Comparison of ENCODE assay signal across 14 cellular contexts in genomic region chr19:4414800-4415251, GRCh38. TPM values are rescaled to one million over a fixed set of nuclear protein-coding genes. Genes with fewer than 3 reads are reported as not detected.
DNase-seq lines count a peak whose midpoint lies in the region; ATAC-seq and TF ChIP-seq lines count a peak whose summit lies in the region.
"Had no signal": no experiment of that assay in that cellular context is flagged by ENCODE, and none has a peak within 500 bp of the region (broad histone marks: within the 10 kb centered on the region; RNA-seq: fewer than 3 reads in every experiment).

No MANE protein-coding gene starts in this region.

- H3K9me3 ChIP-seq in fibroblast of lung (ENCODE audit: control insufficient read depth, insufficient read depth, low read depth, low read length): no peaks in the 10 kb centered on the region
- no peaks in the 10 kb centered on the region for H3K9me3 ChIP-seq in neural progenitor cell (ENCODE audit: low read depth)
- H3K9me3 ChIP-seq: upper lobe of left lung had no signal

- no peaks in the 10 kb centered on the region for H3K27me3 ChIP-seq in fibroblast of lung (ENCODE audit: control insufficient read depth, insufficient read depth, low read length)
- H3K27me3 ChIP-seq in neural progenitor cell: no peaks in the 10 kb centered on the region
- H3K27me3 ChIP-seq: upper lobe of left lung had no signal

- H3K4me2 ChIP-seq in fibroblast of lung (ENCODE audit: extremely low read depth, insufficient read depth, low read length) (peak overlapping the region; percentile 61), neural progenitor cell (peak overlapping the region; percentile 83)

- H3K27ac Mint-ChIP-seq in neural progenitor cell: peak overlapping the region; percentile 95
- H3K27ac Mint-ChIP-seq: activated B cell treated with CpG ODN at 0.5 μM for 24 hours had no signal

- TF ChIP-seq CTCF in AG09319 (IDR thresholded peaks at IDR 0.05; ENCODE audit: low read depth, low read length) (peak; percentile 14), fibroblast of lung (conservative IDR thresholded peaks at IDR 0.05 in 1 of 2, IDR thresholded peaks at IDR 0.05 in 1 of 2; ENCODE audit: low read depth in 1 of 2, low read length in 2 of 2) (peak in 1 of 2 donors; percentile 16), neural progenitor cell (IDR thresholded peaks at IDR 0.05) (no peak)

- H3K27ac ChIP-seq in fibroblast of lung (ENCODE audit: insufficient read depth, low read length): peak overlapping the region; percentile 40
- peak overlapping the region; percentile 98 for H3K27ac ChIP-seq in neural progenitor cell

- H3K4me1 ChIP-seq in fibroblast of lung (ENCODE audit: control insufficient read depth, extremely low read depth, insufficient read depth, low read length) (peaks cover 8% of the 10 kb centered on the region), neural progenitor cell (peaks cover 33% of the 10 kb centered on the region)
- H3K4me1 ChIP-seq: upper lobe of left lung had no signal

- peaks cover 10% of the 10 kb centered on the region for H3K79me2 ChIP-seq in fibroblast of lung (ENCODE audit: control insufficient read depth, insufficient read depth, low read length)
- H3K79me2 ChIP-seq in neural progenitor cell (ENCODE audit: low read depth): peaks cover 96% of the 10 kb centered on the region

- H3K9ac ChIP-seq in fibroblast of lung (ENCODE audit: insufficient read depth, low read length) (no peak overlapping the region), neural progenitor cell (no peak overlapping the region)

- H3K9me3 Mint-ChIP-seq in neural progenitor cell: no peaks in the 10 kb centered on the region
- H3K9me3 Mint-ChIP-seq: activated B cell treated with CpG ODN at 0.5 μM for 24 hours had no signal

- H3K36me3 Mint-ChIP-seq in neural progenitor cell: peaks cover 22% of the 10 kb centered on the region

- peaks cover 59% of the 10 kb centered on the region for H3F3A ChIP-seq in neural progenitor cell (ENCODE audit: low read depth)

- peak overlapping the region in 2 of 4 experiments; percentile 21 to 36 for H3K4me3 ChIP-seq in fibroblast of lung (replicated peaks in 1 of 4; ENCODE audit: control extremely low read depth in 1 of 4, insufficient read depth in 1 of 4, low read depth in 3 of 4, low read length in 4 of 4)
- peak overlapping the region; percentile 39 for H3K4me3 ChIP-seq in neural progenitor cell
- H3K4me3 ChIP-seq: upper lobe of left lung had no signal

- H3K4me3 Mint-ChIP-seq in neural progenitor cell: peak overlapping the region; percentile 78
- H3K4me3 Mint-ChIP-seq: activated B cell treated with CpG ODN at 0.5 μM for 24 hours had no signal

- DNase-seq in AG09319 (ENCODE audit: extremely low read depth, low read depth): no peak
- peak; percentile 60 for DNase-seq in NCI-H524 treated with DMSO at 0.1 percent for 48 hours (lab: John Stamatoyannopoulos, UW)
- DNase-seq in fibroblast of lung (ENCODE audit: low read depth in 2 of 2): peak; percentile 12 to 71
- peak; percentile 81 for DNase-seq in neural progenitor cell (ENCODE audit: low spot score)
- no peak for DNase-seq in NCI-H2196 treated with DMSO at 0.1 percent for 48 hours (lab: John Stamatoyannopoulos, UW; ENCODE audit: unreplicated experiment)
- DNase-seq in NCI-H446 treated with DMSO at 0.1 percent for 48 hours (lab: John Stamatoyannopoulos, UW): no peak
- no peak for DNase-seq in activated CD4-positive, alpha-beta T cell treated with anti-CD3 and anti-CD28 coated beads, Interleukin-2, amount 50 U/mL, for 48 hours
- DNase-seq: activated B cell treated with CpG ODN at 0.5 μM for 24 hours, DMS79 treated with DMSO at 0.1 percent for 48 hours, GOT3, NCI-H1417, NCI-H748 treated with DMSO at 0.1 percent for 48 hours, upper lobe of left lung had no signal

- no peak for ATAC-seq in GM21786 (IDR thresholded peaks at IDR 0.05; ENCODE audit: unreplicated experiment)

- peaks cover 32% of the 10 kb centered on the region for H3K4me1 Mint-ChIP-seq in neural progenitor cell
- H3K4me1 Mint-ChIP-seq: activated B cell treated with CpG ODN at 0.5 μM for 24 hours had no signal

- H2AFZ ChIP-seq in fibroblast of lung (ENCODE audit: low read length) (no peak overlapping the region), neural progenitor cell (replicated peaks) (no peak overlapping the region)

- H3K27me3 Mint-ChIP-seq in neural progenitor cell (ENCODE audit: insufficient read depth, low read depth): no peaks in the 10 kb centered on the region
- H3K27me3 Mint-ChIP-seq: activated B cell treated with CpG ODN at 0.5 μM for 24 hours had no signal

- H4K20me1 ChIP-seq in fibroblast of lung (ENCODE audit: control insufficient read depth, extremely low read depth, insufficient read depth, low read length) (no peaks in the 10 kb centered on the region), neural progenitor cell (ENCODE audit: low read depth) (peaks cover 85% of the 10 kb centered on the region)

- H3K36me3 ChIP-seq in fibroblast of lung (ENCODE audit: control insufficient read depth, insufficient read depth, low read length) (peaks cover 5% of the 10 kb centered on the region), neural progenitor cell (no peaks in the 10 kb centered on the region)

RNA-seq across cellular contexts. Expression of gene CHAF1A, which starts 12.4 kb away (rescaled TPM):
- total RNA-seq in fibroblast of lung (3.9 and 5.9 TPM in 2 replicates), neural progenitor cell (ENCODE audit: low replicate concordance) (37.5 and 82.1 TPM in 2 replicates)
- 5.9 and 15.4 TPM in 2 replicates for polyA plus RNA-seq in fibroblast of lung
- 7.6 and 23.4 TPM in 2 replicates for polyA plus RNA-seq in fibroblast of lung (2012)
- 15.6 and 24.9 TPM in 2 replicates for polyA minus RNA-seq in fibroblast of lung (ENCODE audit: low replicate concordance)

RNA-seq across cellular contexts. Expression of gene SH3GL1, which starts 14.5 kb away (rescaled TPM):
- total RNA-seq in fibroblast of lung: 20.3 and 23.9 TPM in 2 replicates
- 44.9 and 58.7 TPM in 2 replicates for polyA plus RNA-seq in fibroblast of lung
- polyA plus RNA-seq in fibroblast of lung (2012): 92.8 and 124 TPM in 2 replicates
- polyA minus RNA-seq in fibroblast of lung (ENCODE audit: low replicate concordance): 77.1 and 80.1 TPM in 2 replicates
- total RNA-seq in neural progenitor cell (ENCODE audit: low replicate concordance): 25.3 and 87.0 TPM in 2 replicates

RNA-seq across cellular contexts. Expression of gene UBXN6, which starts 42.8 kb away (rescaled TPM):
- 98.9 and 114 TPM in 2 replicates for total RNA-seq in fibroblast of lung
- 49.1 and 53.3 TPM in 2 replicates for polyA plus RNA-seq in fibroblast of lung
- polyA plus RNA-seq in fibroblast of lung (2012): 94.5 and 117 TPM in 2 replicates
- polyA minus RNA-seq in fibroblast of lung (ENCODE audit: low replicate concordance): 61.1 and 64.1 TPM in 2 replicates
- total RNA-seq in neural progenitor cell (ENCODE audit: low replicate concordance): 24.9 and 42.7 TPM in 2 replicates

RNA-seq across cellular contexts. Expression of gene HDGFL2, which starts 57.3 kb away (rescaled TPM):
- total RNA-seq in fibroblast of lung (47.8 and 51.2 TPM in 2 replicates), neural progenitor cell (ENCODE audit: low replicate concordance) (36.0 and 166 TPM in 2 replicates)
- polyA plus RNA-seq in fibroblast of lung: 19.5 and 23.6 TPM in 2 replicates
- 48.1 and 64.8 TPM in 2 replicates for polyA plus RNA-seq in fibroblast of lung (2012)
- 13.0 and 17.5 TPM in 2 replicates for polyA minus RNA-seq in fibroblast of lung (ENCODE audit: low replicate concordance)

Comparison
In these comparisons a context has a peak if more than half of its experiments do, and no peak if none do; other contexts are left out.
1. DNase-seq: peak in NCI-H524 treated with DMSO at 0.1 percent for 48 hours (single experiment), fibroblast of lung (2 of 2) and neural progenitor cell (single experiment); none in AG09319 (single experiment), NCI-H2196 treated with DMSO at 0.1 percent for 48 hours (single experiment), NCI-H446 treated with DMSO at 0.1 percent for 48 hours (single experiment) and activated CD4-positive, alpha-beta T cell treated with anti-CD3 and anti-CD28 coated beads, Interleukin-2, amount 50 U/mL, for 48 hours (0 of 2).